In genomic region chr1:210342986-210343780, GRCh38 we compare ENCODE assay signal across 7 cellular contexts. TPM values are rescaled to one million over a fixed set of nuclear protein-coding genes. Genes with fewer than 3 reads are reported as not detected.
DNase-seq lines count a peak whose midpoint lies in the region; ATAC-seq, FAIRE-seq and TF ChIP-seq lines count a peak whose summit lies in the region.

No MANE protein-coding gene starts in this region.

- TF ChIP-seq CTCF in astrocyte (IDR thresholded peaks at IDR 0.05; ENCODE audit: insufficient read depth, low read depth, low read length) (no peak), mesothelial cell of epicardium (IDR thresholded peaks at IDR 0.05; ENCODE audit: unreplicated experiment) (no peak)

- ATAC-seq in GM19328 (IDR thresholded peaks at IDR 0.05; ENCODE audit: unreplicated experiment) (peak; percentile 45), HG03095 (IDR thresholded peaks at IDR 0.05; ENCODE audit: unreplicated experiment) (peak; percentile 49)

- H4K20me1 ChIP-seq in astrocyte (ENCODE audit: insufficient read depth, low read length) = no peaks in the 10 kb centered on the region

- H3K27me3 Mint-ChIP-seq in astrocyte (ENCODE audit: low read depth, unreplicated experiment) = no peaks in the 10 kb centered on the region
- no peaks in the 10 kb centered on the region for H3K27me3 Mint-ChIP-seq in mesothelial cell of epicardium (ENCODE audit: low read depth)

- H3K9me3 ChIP-seq in astrocyte (ENCODE audit: insufficient read depth, low read depth, low read length) (no peaks in the 10 kb centered on the region), muscle layer of duodenum (ENCODE audit: control insufficient read depth in 1 of 2, low read length in 2 of 2) (no peaks in the 10 kb centered on the region)

- peaks cover 14% of the 10 kb centered on the region for H3K4me1 Mint-ChIP-seq in astrocyte (ENCODE audit: low read depth, unreplicated experiment)
- peaks cover 4% of the 10 kb centered on the region for H3K4me1 Mint-ChIP-seq in mesothelial cell of epicardium

- H3K36me3 Mint-ChIP-seq in astrocyte (ENCODE audit: low read depth, unreplicated experiment) = peaks cover 2% of the 10 kb centered on the region
- no peaks in the 10 kb centered on the region for H3K36me3 Mint-ChIP-seq in mesothelial cell of epicardium

- H3K27ac ChIP-seq in astrocyte (ENCODE audit: low read depth, low read length) (no peak overlapping the region), muscle layer of duodenum (ENCODE audit: low read length) (peak overlapping the region; percentile 64)

- no peaks in the 10 kb centered on the region for H3K9me3 Mint-ChIP-seq in astrocyte (ENCODE audit: unreplicated experiment)
- H3K9me3 Mint-ChIP-seq in mesothelial cell of epicardium = no peaks in the 10 kb centered on the region

- DNase-seq in astrocyte (ENCODE audit: low read depth) = no peak
- no peak for DNase-seq in NCI-H2171 (lab: John Stamatoyannopoulos, UW)
- DNase-seq in mesothelial cell of epicardium (ENCODE audit: low spot score in 2 of 2, unreplicated experiment in 2 of 2) = no peak
- DNase-seq in activated naive CD4-positive, alpha-beta T cell treated with anti-CD3 and anti-CD28 coated beads, Interleukin-2, amount 50 U/mL, for 16 hours = no peak

- H3K79me2 ChIP-seq in astrocyte (ENCODE audit: insufficient read depth, low read length) = no peaks in the 10 kb centered on the region

- H3K27ac Mint-ChIP-seq in astrocyte (ENCODE audit: unreplicated experiment) (no peak overlapping the region), mesothelial cell of epicardium (no peak overlapping the region)

- H3K36me3 ChIP-seq in astrocyte (ENCODE audit: insufficient read depth, low read length) (no peaks in the 10 kb centered on the region), muscle layer of duodenum (ENCODE audit: control insufficient read depth in 1 of 2, insufficient read depth in 2 of 2, low read length in 2 of 2) (no peaks in the 10 kb centered on the region)

- H3K27me3 ChIP-seq in astrocyte (ENCODE audit: insufficient read depth, low read length) = peaks cover 4% of the 10 kb centered on the region
- no peaks in the 10 kb centered on the region for H3K27me3 ChIP-seq in muscle layer of duodenum (ENCODE audit: low read depth, low read length)

- H3K4me1 ChIP-seq in astrocyte (ENCODE audit: insufficient read depth, low read length) (peaks cover 11% of the 10 kb centered on the region), muscle layer of duodenum (ENCODE audit: control insufficient read depth in 1 of 2, insufficient read depth in 2 of 2, low read length in 2 of 2) (peaks cover 0 to 8% of the 10 kb centered on the region in 2 donors)

- H3K4me2 ChIP-seq in astrocyte (ENCODE audit: low read length) = peak overlapping the region; percentile 74

- H3K4me3 Mint-ChIP-seq in astrocyte (ENCODE audit: unreplicated experiment) (no peak overlapping the region), mesothelial cell of epicardium (no peak overlapping the region)

- H2AFZ ChIP-seq in astrocyte (ENCODE audit: low read depth, low read length) = no peak overlapping the region

- no peak for FAIRE-seq in astrocyte (lab: Jason Lieb, UNC)

- H3K4me3 ChIP-seq in astrocyte (ENCODE audit: insufficient read depth, low read depth, low read length) (no peak overlapping the region), muscle layer of duodenum (ENCODE audit: low read depth in 1 of 2, low read length in 2 of 2) (peak overlapping the region; percentile 54 to 64)

- H3K9ac ChIP-seq in astrocyte (ENCODE audit: low read length) = no peak overlapping the region

RNA-seq across cellular contexts. Expression of gene HHAT, which starts 14.5 kb away (rescaled TPM):
- total RNA-seq in astrocyte (11.4 and 12.0 TPM in 2 replicates), mesothelial cell of epicardium (17.4 to 19.2 TPM (median 18.0 TPM) in 3 replicates)
